In genomic region chr16:27461483-27462171, GRCh38 we compare ENCODE assay signal across 17 cellular contexts. TPM values are rescaled to one million over a fixed set of nuclear protein-coding genes. Genes with fewer than 3 reads are reported as not detected.
DNase-seq lines count a peak whose midpoint lies in the region; ATAC-seq and TF ChIP-seq lines count a peak whose summit lies in the region.
"Had no signal": no experiment of that assay in that cellular context is flagged by ENCODE, and none has a peak within 500 bp of the region (broad histone marks: within the 10 kb centered on the region; RNA-seq: fewer than 3 reads in every experiment).

No MANE protein-coding gene starts in this region.

- H3K27me3 Mint-ChIP-seq in Calu3 (ENCODE audit: unreplicated experiment): no peaks in the 10 kb centered on the region
- H3K27me3 Mint-ChIP-seq: CD4-positive, CD25-positive, alpha-beta regulatory T cell; stimulated activated naive CD8-positive, alpha-beta T cell treated with anti-CD3 and anti-CD28 coated beads, Interleukin-15, Interleukin-2, amounts not matched to agents 100 ng/mL and 50 ng/mL, for 24 hours had no signal

- peak overlapping the region in 8 of 11 experiments; percentile 35 to 70 (median 58); a peak in 16 of 22 replicates for H3K4me2 ChIP-seq in BLaER1 treated with 17β-estradiol and CSF1 and Interleukin-3, amounts not matched to agents 10 nM and 100 nM
- H3K4me2 ChIP-seq in neuronal stem cell (ENCODE audit: insufficient read depth, low read length, poor library complexity, severe bottlenecking): no peak overlapping the region
- H3K4me2 ChIP-seq: PC-9 had no signal

- H2BK120ac ChIP-seq in neuronal stem cell (ENCODE audit: low read depth, low read length): no peak overlapping the region

- BruUV-seq in Calu3 (replicated peaks; lab: Mats Ljungman, UMichigan): no TSS peak

- H3K9me3 Mint-ChIP-seq in Calu3 (ENCODE audit: low read depth, unreplicated experiment): no peaks in the 10 kb centered on the region
- H3K9me3 Mint-ChIP-seq: stimulated activated naive CD8-positive, alpha-beta T cell treated with anti-CD3 and anti-CD28 coated beads, Interleukin-15, Interleukin-2, amounts not matched to agents 100 ng/mL and 50 ng/mL, for 24 hours had no signal

- H2BK5ac ChIP-seq in neuronal stem cell (ENCODE audit: low read length): no peak overlapping the region

- H3K9me3 ChIP-seq in BLaER1 treated with 17β-estradiol and CSF1 and Interleukin-3, amounts not matched to agents 10 nM and 100 nM (replicated peaks in 1 of 11): no peaks in the 10 kb centered on the region
- H3K9me3 ChIP-seq in neuronal stem cell (replicated peaks in 1 of 2; ENCODE audit: control insufficient read depth in 2 of 2, insufficient read depth in 1 of 2, low read depth in 1 of 2, low read length in 2 of 2): no peaks in the 10 kb centered on the region
- H3K9me3 ChIP-seq: neutrophil had no signal

- H3K4me1 Mint-ChIP-seq in Calu3 (ENCODE audit: low read depth, unreplicated experiment): no peaks in the 10 kb centered on the region

- no peak overlapping the region for H3K4me3 Mint-ChIP-seq in Calu3 (ENCODE audit: low read depth, unreplicated experiment)
- H3K4me3 Mint-ChIP-seq: stimulated activated naive CD8-positive, alpha-beta T cell treated with anti-CD3 and anti-CD28 coated beads, Interleukin-15, Interleukin-2, amounts not matched to agents 100 ng/mL and 50 ng/mL, for 24 hours had no signal

- H3K9ac ChIP-seq in BLaER1 treated with 17β-estradiol and CSF1 and Interleukin-3, amounts not matched to agents 10 nM and 100 nM: peak overlapping the region in 5 of 11 experiments; percentile 6 to 42 (median 26); a peak in 5 of 22 replicates
- H3K9ac ChIP-seq in neuronal stem cell (ENCODE audit: low read depth, low read length, poor library complexity): no peak overlapping the region

- H4K20me1 ChIP-seq in BLaER1 treated with 17β-estradiol and CSF1 and Interleukin-3, amounts not matched to agents 10 nM and 100 nM: peaks cover 0 to 71% (median 22%) of the 10 kb centered on the region in 11 experiments; a peak in 13 of 22 replicates

- H3K23ac ChIP-seq in neuronal stem cell (ENCODE audit: low read depth, low read length, poor library complexity): peak overlapping the region; percentile 73

- no peak overlapping the region for H3K4me3 ChIP-seq in BLaER1 treated with 17β-estradiol and CSF1 and Interleukin-3, amounts not matched to agents 10 nM and 100 nM
- peak overlapping the region in 1 of 2 donors; percentile 16 for H3K4me3 ChIP-seq in neuronal stem cell (ENCODE audit: low read length in 2 of 2)
- H3K4me3 ChIP-seq: PC-9 had no signal

- no peak overlapping the region for H3K27ac Mint-ChIP-seq in Calu3 (ENCODE audit: unreplicated experiment)
- H3K27ac Mint-ChIP-seq: stimulated activated naive CD8-positive, alpha-beta T cell treated with anti-CD3 and anti-CD28 coated beads, Interleukin-15, Interleukin-2, amounts not matched to agents 100 ng/mL and 50 ng/mL, for 24 hours had no signal

- no peak overlapping the region for H3K4ac ChIP-seq in neuronal stem cell (ENCODE audit: low read length)

- CTCF ChIA-PET in Calu3 (lab: Charles Lee): no interaction called here

- no peak overlapping the region for H2AFZ ChIP-seq in neuronal stem cell (ENCODE audit: low read length)
- H2AFZ ChIP-seq: PC-9 had no signal

- H3K27me3 ChIP-seq in BLaER1 treated with 17β-estradiol and CSF1 and Interleukin-3, amounts not matched to agents 10 nM and 100 nM: no peaks in the 10 kb centered on the region
- no peaks in the 10 kb centered on the region for H3K27me3 ChIP-seq in neuronal stem cell (ENCODE audit: control insufficient read depth in 3 of 3, insufficient read depth in 3 of 3, low read depth in 1 of 3, low read length in 3 of 3)
- H3K27me3 ChIP-seq: neutrophil had no signal

- peak; percentile 62 for DNase-seq in NCI-H2029 treated with DMSO at 0.1 percent for 48 hours (lab: John Stamatoyannopoulos, UW)
- DNase-seq in dermis blood vessel endothelial cell: peak; percentile 86
- no peak for DNase-seq in neuronal stem cell (ENCODE audit: low spot score)
- DNase-seq in Calu3: no peak
- DNase-seq in OCI-M1 (lab: John Stamatoyannopoulos, UW): no peak
- DNase-seq: activated CD4-positive, alpha-beta T cell treated with anti-CD3 and anti-CD28 coated beads, Interleukin-2, amount 50 U/mL, for 48 hours; activated naive CD4-positive, alpha-beta T cell; CD4-positive, CD25-positive, alpha-beta regulatory T cell; KBM-7; NCI-H2081 treated with DMSO at 0.1 percent for 48 hours; T-helper 9 cell had no signal

- H3K18ac ChIP-seq in neuronal stem cell (ENCODE audit: low read length): no peak overlapping the region

- WGBS in neuronal stem cell (ENCODE audit: extremely low coverage in 2 of 2, insufficient read length in 2 of 2, insufficient replicate concordance in 1 of 2), 2 donors: no CpG with 5 or more reads among the region's 16 CpGs

- no peak for TF ChIP-seq CTCF in Calu3 (IDR thresholded peaks at IDR 0.05; ENCODE audit: unreplicated experiment)

- no peaks in the 10 kb centered on the region for H3K79me1 ChIP-seq in neuronal stem cell (ENCODE audit: low read depth, low read length)

- peaks cover 21 to 66% (median 54%) of the 10 kb centered on the region in 10 experiments for H3K4me1 ChIP-seq in BLaER1 treated with 17β-estradiol and CSF1 and Interleukin-3, amounts not matched to agents 10 nM and 100 nM
- no peaks in the 10 kb centered on the region for H3K4me1 ChIP-seq in neuronal stem cell (ENCODE audit: control insufficient read depth in 2 of 2, insufficient read depth in 1 of 2, low read depth in 1 of 2, low read length in 2 of 2)

- ATAC-seq in GM18907 (IDR thresholded peaks at IDR 0.05; ENCODE audit: unreplicated experiment) (no peak), GM21515 (IDR thresholded peaks at IDR 0.05; ENCODE audit: unreplicated experiment) (no peak)

- peak overlapping the region; percentile 82 for H3K14ac ChIP-seq in neuronal stem cell (ENCODE audit: low read length)

- H4K91ac ChIP-seq in neuronal stem cell (ENCODE audit: low read depth, low read length, poor library complexity): no peak overlapping the region

- peaks cover 67 to 82% (median 77%) of the 10 kb centered on the region in 11 experiments for H3K36me3 ChIP-seq in BLaER1 treated with 17β-estradiol and CSF1 and Interleukin-3, amounts not matched to agents 10 nM and 100 nM
- peaks cover 51 to 81% of the 10 kb centered on the region in 2 donors for H3K36me3 ChIP-seq in neuronal stem cell (replicated peaks in 1 of 2; ENCODE audit: control insufficient read depth in 2 of 2, insufficient read depth in 2 of 2, low read length in 2 of 2)

- H4K8ac ChIP-seq in neuronal stem cell (ENCODE audit: low read depth, low read length): no peak overlapping the region

- no peak overlapping the region for H2BK12ac ChIP-seq in neuronal stem cell (ENCODE audit: low read length)

- peaks cover 38% of the 10 kb centered on the region for H3K36me3 Mint-ChIP-seq in Calu3 (ENCODE audit: insufficient read depth, unreplicated experiment)

- intact Hi-C loops in Calu3 (cut with micrococcal nuclease; ENCODE audit: unreplicated experiment): no loop called here

- H2AK5ac ChIP-seq in neuronal stem cell (ENCODE audit: low read depth, low read length): no peak overlapping the region

- H3K27ac ChIP-seq in BLaER1 treated with 17β-estradiol and CSF1 and Interleukin-3, amounts not matched to agents 10 nM and 100 nM: peak overlapping the region in 4 of 11 experiments; percentile 0 to 62 (median 38); a peak in 7 of 22 replicates
- no peak overlapping the region for H3K27ac ChIP-seq in neuronal stem cell (replicated peaks; ENCODE audit: low read length)
- H3K27ac ChIP-seq: neutrophil, PC-9 had no signal

- H2BK15ac ChIP-seq in neuronal stem cell (ENCODE audit: low read length): no peak overlapping the region

RNA-seq across cellular contexts. Expression of gene IL21R, which starts 59.7 kb away (rescaled TPM):
- total RNA-seq in dermis blood vessel endothelial cell (under 0.01 and 0.14 TPM in 2 replicates), Calu3 (2022) (not detected in 2 replicates)
- polyA plus RNA-seq in neuronal stem cell (2013, experiment 1 of 2): 0.13 TPM
- polyA plus RNA-seq in neuronal stem cell (2013, experiment 2 of 2): 0.14 TPM

Comparison
In these comparisons a context has a peak if more than half of its experiments do, and no peak if none do; other contexts are left out.
1. DNase-seq: peak in NCI-H2029 treated with DMSO at 0.1 percent for 48 hours (single experiment) and dermis blood vessel endothelial cell (single experiment); none in neuronal stem cell (single experiment), Calu3 (single experiment) and OCI-M1 (single experiment).